20 cellular contexts compared by ENCODE assay signal in the genomic region with DNA sequence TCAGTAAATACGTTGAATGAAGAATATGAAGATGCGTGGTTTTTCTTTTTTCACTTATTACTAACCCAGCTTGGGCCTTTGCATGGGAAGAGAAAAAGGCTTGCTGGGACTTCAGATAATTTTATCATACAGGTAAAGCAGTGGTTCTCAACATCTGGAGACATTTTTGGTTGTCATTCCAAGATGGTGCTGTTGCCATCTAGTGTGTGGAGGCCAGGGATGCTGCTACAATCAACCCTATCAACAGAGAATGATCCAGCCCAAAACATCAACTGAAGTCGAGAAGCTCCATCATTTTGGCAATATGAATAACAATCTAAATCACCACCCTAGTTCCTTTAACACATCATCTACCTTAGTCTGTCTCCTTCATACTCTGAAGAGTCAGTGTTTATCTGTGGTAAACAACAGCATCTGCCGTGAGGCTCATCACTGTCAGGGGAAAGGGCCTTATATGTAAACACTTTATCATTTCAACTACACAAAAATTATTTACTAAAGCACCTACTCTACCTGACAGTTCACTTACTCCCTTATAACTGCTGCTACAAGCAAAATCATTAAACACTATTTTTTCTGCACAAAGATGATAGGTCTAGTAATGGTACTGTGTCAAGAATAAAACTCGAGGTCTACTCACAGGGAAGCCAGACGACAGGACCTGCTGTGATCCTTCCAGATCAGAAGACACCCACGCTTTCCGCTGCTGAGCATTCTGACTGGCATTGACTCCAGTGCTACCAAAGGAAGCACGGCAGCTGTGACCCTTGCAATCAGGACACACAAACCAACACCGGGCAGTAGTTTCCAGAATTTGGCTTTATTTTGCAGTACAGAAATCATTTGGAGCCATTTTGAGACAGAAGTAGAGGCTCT. TPM values are rescaled to one million over a fixed set of nuclear protein-coding genes. Genes with fewer than 3 reads are reported as not detected.
A peak's percentile ranks its signal among the peaks of the same experiment; 100 is the strongest.
DNase-seq lines count a peak whose midpoint lies in the region; ATAC-seq, FAIRE-seq and TF ChIP-seq lines count a peak whose summit lies in the region.
"Had no signal": no experiment of that assay in that cellular context is flagged by ENCODE, and none has a peak within 500 bp of the region (broad histone marks: within the 10 kb centered on the region; RNA-seq: fewer than 3 reads in every experiment).

No MANE protein-coding gene starts in this region.

- no peaks in the 10 kb centered on the region for H3K27me3 ChIP-seq in K562 (ENCODE audit: control insufficient read depth in 2 of 2, insufficient read depth in 2 of 2, low read length in 2 of 2)

- peak overlapping the region; percentile 84 for H3K27ac Mint-ChIP-seq in activated naive CD4-positive, alpha-beta T cell treated with anti-CD3 and anti-CD28 coated beads, Interleukin-2, amount 50 U/mL, for 24 hours
- H3K27ac Mint-ChIP-seq in activated naive CD4-positive, alpha-beta T cell treated with anti-CD3 and anti-CD28 coated beads, Interleukin-2, amount 10 ng/mL, durations not matched to agents 7 days and 5 days: no peak overlapping the region
- H3K27ac Mint-ChIP-seq in stimulated activated naive B cell treated with anti-CD40 and anti-IgM and Interleukin-4, amounts not matched to agents 10 μg/mL and 1 μg/mL and 100 μg/mL, for 72 hours: peak overlapping the region; percentile 82
- H3K27ac Mint-ChIP-seq in mesothelial cell of epicardium: no peak overlapping the region

- H3K4me2 ChIP-seq in OCI-LY7 (ENCODE audit: low read length): no peak overlapping the region
- H3K4me2 ChIP-seq in K562 (ENCODE audit: insufficient read depth, low read length): no peak overlapping the region

- TF ChIP-seq RAD21 in K562 (CRISPR knock-in tag; conservative IDR thresholded peaks at IDR 0.05 in 1 of 2, IDR thresholded peaks at IDR 0.05 in 1 of 2): peak in 1 of 2 experiments; percentile 11; a peak in 1 of 4 replicates

- H3K4me3 ChIP-seq in OCI-LY7 (ENCODE audit: low read depth, low read length, poor library complexity, severe bottlenecking) (no peak overlapping the region), K562 (no peak overlapping the region)

- in situ Hi-C loops in K562 (cut with MboI): no loop called here

- TF ChIP-seq CTCF in OCI-LY7 (conservative IDR thresholded peaks at IDR 0.05; ENCODE audit: low read length): peak; percentile 57
- peak in 2 of 3 experiments; percentile 16 to 21; a peak in 1 of 6 replicates for TF ChIP-seq CTCF in K562 (IDR thresholded peaks at IDR 0.05 in 2 of 3, conservative IDR thresholded peaks at IDR 0.05 in 1 of 3; ENCODE audit: insufficient read depth in 2 of 3, low read depth in 1 of 3, low read length in 3 of 3)
- TF ChIP-seq CTCF in mesothelial cell of epicardium (IDR thresholded peaks at IDR 0.05; ENCODE audit: unreplicated experiment): no peak

- no peak overlapping the region for H3K4me3 Mint-ChIP-seq in activated naive CD4-positive, alpha-beta T cell treated with anti-CD3 and anti-CD28 coated beads, Interleukin-2, amount 50 U/mL, for 24 hours
- no peak overlapping the region for H3K4me3 Mint-ChIP-seq in activated naive CD4-positive, alpha-beta T cell treated with anti-CD3 and anti-CD28 coated beads, Interleukin-2, amount 10 ng/mL, durations not matched to agents 7 days and 5 days
- H3K4me3 Mint-ChIP-seq in stimulated activated naive B cell treated with anti-CD40 and anti-IgM and Interleukin-4, amounts not matched to agents 10 μg/mL and 1 μg/mL and 100 μg/mL, for 72 hours: peak overlapping the region in 1 of 2 donors; percentile 27
- no peak overlapping the region for H3K4me3 Mint-ChIP-seq in mesothelial cell of epicardium

- peak; percentile 49 for FAIRE-seq in K562 (lab: Jason Lieb, UNC)
- FAIRE-seq: frontal cortex had no signal

- whole genome bisulfite sequencing in K562 (ENCODE audit: insufficient coverage, low coverage, missing lambda C conversion rate): 88% methylated on average over 10 of the region's 10 CpGs

- H3K27me3 Mint-ChIP-seq in activated naive CD4-positive, alpha-beta T cell treated with anti-CD3 and anti-CD28 coated beads, Interleukin-2, amount 50 U/mL, for 24 hours: no peaks in the 10 kb centered on the region
- no peaks in the 10 kb centered on the region for H3K27me3 Mint-ChIP-seq in activated naive CD4-positive, alpha-beta T cell treated with anti-CD3 and anti-CD28 coated beads, Interleukin-2, amount 10 ng/mL, durations not matched to agents 7 days and 5 days
- no peaks in the 10 kb centered on the region for H3K27me3 Mint-ChIP-seq in stimulated activated naive B cell treated with anti-CD40 and anti-IgM and Interleukin-4, amounts not matched to agents 10 μg/mL and 1 μg/mL and 100 μg/mL, for 72 hours
- H3K27me3 Mint-ChIP-seq in mesothelial cell of epicardium (ENCODE audit: low read depth): no peaks in the 10 kb centered on the region

- H3K79me2 ChIP-seq in OCI-LY7 (ENCODE audit: insufficient read depth, low read depth, low read length): peaks cover 15% of the 10 kb centered on the region; the same call in 1 of the 2 replicates
- H3K79me2 ChIP-seq in K562 (ENCODE audit: control insufficient read depth, insufficient read depth, low read length): peaks cover 7% of the 10 kb centered on the region; the same call in 2 of the 3 replicates

- H3K36me3 ChIP-seq in OCI-LY7 (ENCODE audit: insufficient read depth, low read length) (peaks cover 100% of the 10 kb centered on the region), K562 (ENCODE audit: control insufficient read depth, insufficient read depth, low read length) (peaks cover 93% of the 10 kb centered on the region)

- H4K20me1 ChIP-seq in OCI-LY7 (ENCODE audit: insufficient read depth, low read length) (0 out of 2 replicates have a peak, but pooled peaks cover 6% of the 10 kb centered on the region), K562 (replicated peaks; ENCODE audit: control insufficient read depth, insufficient read depth, low read length) (no peaks in the 10 kb centered on the region)

- peaks cover 12% of the 10 kb centered on the region for H3K4me1 Mint-ChIP-seq in activated naive CD4-positive, alpha-beta T cell treated with anti-CD3 and anti-CD28 coated beads, Interleukin-2, amount 50 U/mL, for 24 hours
- H3K4me1 Mint-ChIP-seq in activated naive CD4-positive, alpha-beta T cell treated with anti-CD3 and anti-CD28 coated beads, Interleukin-2, amount 10 ng/mL, durations not matched to agents 7 days and 5 days: no peaks in the 10 kb centered on the region
- H3K4me1 Mint-ChIP-seq in stimulated activated naive B cell treated with anti-CD40 and anti-IgM and Interleukin-4, amounts not matched to agents 10 μg/mL and 1 μg/mL and 100 μg/mL, for 72 hours: peaks cover 20 to 28% of the 10 kb centered on the region in 2 donors
- H3K4me1 Mint-ChIP-seq in mesothelial cell of epicardium: no peaks in the 10 kb centered on the region

- BruUV-seq in OCI-LY7 (replicated peaks; lab: Mats Ljungman, UMichigan): no TSS peak
- BruUV-seq in K562 (replicated peaks; lab: Mats Ljungman, UMichigan): no TSS peak

- no peak overlapping the region for H3K9ac ChIP-seq in K562 (ENCODE audit: insufficient read depth in 1 of 2, low read depth in 2 of 2, low read length in 2 of 2)

- TF ChIP-seq EP300 in K562 (IDR thresholded peaks at IDR 0.05; ENCODE audit: low read length): no peak

- H2AFZ ChIP-seq in OCI-LY7 (ENCODE audit: low read length) (no peak overlapping the region), K562 (ENCODE audit: low read depth, low read length) (no peak overlapping the region)

- no peaks in the 10 kb centered on the region for H3K9me3 Mint-ChIP-seq in activated naive CD4-positive, alpha-beta T cell treated with anti-CD3 and anti-CD28 coated beads, Interleukin-2, amount 50 U/mL, for 24 hours
- no peaks in the 10 kb centered on the region for H3K9me3 Mint-ChIP-seq in activated naive CD4-positive, alpha-beta T cell treated with anti-CD3 and anti-CD28 coated beads, Interleukin-2, amount 10 ng/mL, durations not matched to agents 7 days and 5 days
- H3K9me3 Mint-ChIP-seq in stimulated activated naive B cell treated with anti-CD40 and anti-IgM and Interleukin-4, amounts not matched to agents 10 μg/mL and 1 μg/mL and 100 μg/mL, for 72 hours: no peaks in the 10 kb centered on the region
- H3K9me3 Mint-ChIP-seq in mesothelial cell of epicardium: no peaks in the 10 kb centered on the region

- peaks cover 32% of the 10 kb centered on the region for H3K36me3 Mint-ChIP-seq in activated naive CD4-positive, alpha-beta T cell treated with anti-CD3 and anti-CD28 coated beads, Interleukin-2, amount 50 U/mL, for 24 hours
- H3K36me3 Mint-ChIP-seq in activated naive CD4-positive, alpha-beta T cell treated with anti-CD3 and anti-CD28 coated beads, Interleukin-2, amount 10 ng/mL, durations not matched to agents 7 days and 5 days: peaks cover 69% of the 10 kb centered on the region
- H3K36me3 Mint-ChIP-seq in stimulated activated naive B cell treated with anti-CD40 and anti-IgM and Interleukin-4, amounts not matched to agents 10 μg/mL and 1 μg/mL and 100 μg/mL, for 72 hours: peaks cover 55 to 71% of the 10 kb centered on the region in 2 donors
- H3K36me3 Mint-ChIP-seq in mesothelial cell of epicardium: peaks cover 58% of the 10 kb centered on the region

- intact Hi-C loops in OCI-LY7 (cut with micrococcal nuclease; ENCODE audit: unreplicated experiment) (loop anchor here (5.0 kb wide), 1 partner anchor 137 kb away; no protein-coding TSS in a partner anchor), K562 (cut with micrococcal nuclease) (no loop called here), posterior cingulate gyrus (cut with DNase I) (no loop called here)

- POLR2A ChIA-PET in OCI-LY7 (lab: Charles Lee): no interaction called here
- POLR2A ChIA-PET in K562 (lab: Yijun Ruan, JAX): interaction anchor here (0.6 kb wide), 1 partner anchor 19 kb away, joined by 3 read pairs; no protein-coding TSS in a partner anchor

- ATAC-seq in K562 (peak; percentile 55), GM18907 (IDR thresholded peaks at IDR 0.05; ENCODE audit: unreplicated experiment) (no peak)
- no peak for ATAC-seq in stimulated activated naive B cell treated with anti-CD40 and anti-IgM and Interleukin-4, amounts not matched to agents 10 μg/mL and 1 μg/mL and 100 μg/mL, for 72 hours (replicated peaks)

- DNase-seq in activated naive CD4-positive, alpha-beta T cell treated with anti-CD3 and anti-CD28 coated beads, Interleukin-2, amount 10 ng/mL, durations not matched to agents 7 days and 5 days: no peak
- DNase-seq in OCI-LY7 (ENCODE audit: low spot score) (no peak), K562 (ENCODE audit: extremely low read depth in 1 of 4, low spot score in 3 of 4) (no peak), posterior cingulate gyrus (no peak), mesothelial cell of epicardium (ENCODE audit: low spot score in 2 of 2, unreplicated experiment in 2 of 2) (no peak)
- DNase-seq in stimulated activated naive B cell treated with anti-CD40 and anti-IgM and Interleukin-4, amounts not matched to agents 10 μg/mL and 1 μg/mL and 100 μg/mL, for 72 hours: no peak
- DNase-seq: activated gamma-delta T cell treated with Interleukin-2 at 50 U/mL for 16 hours; caudate nucleus; DMS 273 treated with DMSO at 0.1 percent for 48 hours; HCEC 1CT; Karpas-422; mesendoderm; NCI-H1436 treated with DMSO at 0.1 percent for 48 hours; NCI-H446 treated with DMSO at 0.1 percent for 48 hours; occipital lobe; stimulated activated naive CD4-positive, alpha-beta T cell had no signal

- H3K9me1 ChIP-seq in K562 (ENCODE audit: control insufficient read depth, insufficient read depth, low read length): no peaks in the 10 kb centered on the region

- no peaks in the 10 kb centered on the region for H3K9me2 ChIP-seq in OCI-LY7 (ENCODE audit: insufficient read depth, low read length)

- H3K4me1 ChIP-seq in OCI-LY7 (ENCODE audit: insufficient read depth, low read length, poor library complexity, severe bottlenecking) (no peaks in the 10 kb centered on the region), K562 (replicated peaks in 1 of 2; ENCODE audit: control insufficient read depth in 2 of 2, insufficient read depth in 2 of 2, low read length in 2 of 2) (no peaks in the 10 kb centered on the region)

- peak; percentile 68 for TF ChIP-seq POLR2A in K562 (conservative IDR thresholded peaks at IDR 0.05)

- CTCF ChIA-PET in activated naive CD4-positive, alpha-beta T cell treated with anti-CD3 and anti-CD28 coated beads, Interleukin-2, amount 10 ng/mL, durations not matched to agents 7 days and 5 days (lab: Charles Lee): interaction anchor here (1.7 kb wide), 1 partner anchor 135 kb away, joined by 3 read pairs; no protein-coding TSS in a partner anchor
- CTCF ChIA-PET in OCI-LY7 (lab: Charles Lee; ENCODE audit: unreplicated experiment) (no interaction called here), K562 (lab: Yijun Ruan, JAX; ENCODE audit: low intra/inter-chr PET ratio) (no interaction called here)

- peak overlapping the region; percentile 6 for H3K27ac ChIP-seq in OCI-LY7 (ENCODE audit: low read depth, low read length, poor library complexity, severe bottlenecking)
- no peak overlapping the region for H3K27ac ChIP-seq in K562 (ENCODE audit: extremely low read depth, low read depth, low read length)
- H3K27ac ChIP-seq: HL-60 had no signal

- H3K9me3 ChIP-seq in OCI-LY7 (ENCODE audit: low read length) (no peaks in the 10 kb centered on the region), K562 (replicated peaks; ENCODE audit: control insufficient read depth, insufficient read depth, low read depth, low read length) (no peaks in the 10 kb centered on the region)

RNA-seq across cellular contexts. Expression of a gene that starts 48.6 kb away (rescaled TPM):
- 265 and 270 TPM in 2 replicates for total RNA-seq in OCI-LY7 (2014; rRNA removed; shearing (Covaris generic))
- 271 and 292 TPM in 2 replicates for total RNA-seq in OCI-LY7 (2022)
- total RNA-seq in K562 (2011; cell fraction: chromatin; rRNA removed; ENCODE audit: low replicate concordance): 49.2 and 105 TPM in 2 replicates
- total RNA-seq in K562 (2011; cell fraction: nucleolus; rRNA removed): 46.6 and 50.5 TPM in 2 replicates
- total RNA-seq in K562 (2011; cell fraction: nucleoplasm; rRNA removed): 63.9 and 78.0 TPM in 2 replicates
- 285 and 296 TPM in 2 replicates for total RNA-seq in K562 (2014; rRNA removed)
- 350 and 391 TPM in 2 replicates for total RNA-seq in K562 (2014; rRNA removed; fragmentation: Illumina TruSeq; extraction: Trizol)
- 378 and 397 TPM in 2 replicates for total RNA-seq in K562 (2015; rRNA removed; fragmentation: Illumina TruSeq; extraction: Trizol)
- total RNA-seq in K562 (2021): 266 and 273 TPM in 2 replicates
- polyA plus RNA-seq in K562 (2011; rRNA removed): 208 and 287 TPM in 2 replicates
- 151 and 178 TPM in 2 replicates for polyA plus RNA-seq in K562 (2011; cell fraction: cytosol; rRNA removed)
- 45.0 and 75.6 TPM in 2 replicates for polyA plus RNA-seq in K562 (2011; cell fraction: nucleus; rRNA removed)
- 220 and 245 TPM in 2 replicates for polyA plus RNA-seq in K562 (2012)
- polyA plus RNA-seq in K562 (2014; fragmentation: Illumina TruSeq; extraction: Trizol): 308 and 352 TPM in 2 replicates
- polyA plus RNA-seq in K562 (2014; fragmentation: Nextera tagmentation; extraction: Ambion mirVana): 100 to 1,000 TPM; 262 to 424 TPM
- polyA plus RNA-seq in K562 (2014; rRNA removed): 259 and 274 TPM in 2 replicates
- 387 and 410 TPM in 2 replicates for polyA minus RNA-seq in K562 (2011; rRNA and poly(A)+ RNA removed)
- polyA minus RNA-seq in K562 (2011; cell fraction: cytosol; rRNA and poly(A)+ RNA removed): 225 and 294 TPM in 2 replicates
- 52.6 and 71.9 TPM in 2 replicates for polyA minus RNA-seq in K562 (2011; cell fraction: nucleus; rRNA and poly(A)+ RNA removed)
- 216 to 221 TPM (median 221 TPM) in 3 replicates for total RNA-seq in mesothelial cell of epicardium

Comparison
In these comparisons a context has a peak if more than half of its experiments do, and no peak if none do; other contexts are left out.
1. H3K27ac Mint-ChIP-seq: peak in activated naive CD4-positive, alpha-beta T cell treated with anti-CD3 and anti-CD28 coated beads, Interleukin-2, amount 50 U/mL, for 24 hours (single experiment) and stimulated activated naive B cell treated with anti-CD40 and anti-IgM and Interleukin-4, amounts not matched to agents 10 μg/mL and 1 μg/mL and 100 μg/mL, for 72 hours (single experiment); none in activated naive CD4-positive, alpha-beta T cell treated with anti-CD3 and anti-CD28 coated beads, Interleukin-2, amount 10 ng/mL, durations not matched to agents 7 days and 5 days (single experiment) and mesothelial cell of epicardium (single experiment).